Comparison of ENCODE assay signal across 1 cellular context in the genomic region with DNA sequence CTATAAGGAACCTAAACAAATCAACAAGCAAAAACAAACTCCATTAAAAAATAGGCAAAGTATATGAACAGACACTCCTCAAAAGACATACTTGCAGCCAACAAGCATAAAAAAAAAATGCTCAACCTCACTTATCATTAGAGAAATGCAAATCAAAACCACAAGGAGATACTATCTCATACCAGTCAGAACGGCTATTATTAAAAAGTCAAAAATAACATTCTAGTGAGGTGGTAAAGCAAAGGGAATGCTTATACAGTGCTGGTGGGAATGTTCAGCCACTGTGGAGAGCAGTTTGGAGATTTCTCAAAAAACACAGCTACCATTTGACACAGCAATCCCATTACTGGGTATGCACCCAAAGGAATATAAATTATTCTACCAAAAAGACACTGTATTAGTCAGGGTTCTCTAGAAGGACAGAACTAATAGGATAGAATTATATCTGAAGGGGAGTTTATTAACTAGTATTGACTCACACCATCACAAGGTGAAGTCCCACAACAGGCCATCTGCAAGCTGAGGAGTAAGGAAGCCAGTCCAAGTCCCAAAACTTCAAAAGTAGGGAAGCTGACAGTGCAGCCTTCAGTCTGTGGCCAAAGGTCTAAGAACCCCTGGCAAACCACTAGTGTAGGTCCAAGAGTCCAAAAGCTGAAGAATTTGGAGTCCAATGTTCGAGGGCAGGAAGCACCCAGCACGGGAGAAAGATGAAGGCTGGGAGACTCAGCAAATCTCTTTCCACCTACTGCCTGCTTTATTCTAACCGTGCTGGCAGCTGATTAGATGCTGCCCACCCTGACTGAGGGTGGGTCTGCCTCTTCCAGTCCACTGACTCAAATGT.
TF ChIP-seq lines count a peak whose summit lies in the region.

No MANE protein-coding gene starts in this region.

TF ChIP-seq in IMR-90, 13 proteins besides CTCF, POLR2A, EP300 and RAD21 (continued from another document):
- TF ChIP-seq, protein P1, sequence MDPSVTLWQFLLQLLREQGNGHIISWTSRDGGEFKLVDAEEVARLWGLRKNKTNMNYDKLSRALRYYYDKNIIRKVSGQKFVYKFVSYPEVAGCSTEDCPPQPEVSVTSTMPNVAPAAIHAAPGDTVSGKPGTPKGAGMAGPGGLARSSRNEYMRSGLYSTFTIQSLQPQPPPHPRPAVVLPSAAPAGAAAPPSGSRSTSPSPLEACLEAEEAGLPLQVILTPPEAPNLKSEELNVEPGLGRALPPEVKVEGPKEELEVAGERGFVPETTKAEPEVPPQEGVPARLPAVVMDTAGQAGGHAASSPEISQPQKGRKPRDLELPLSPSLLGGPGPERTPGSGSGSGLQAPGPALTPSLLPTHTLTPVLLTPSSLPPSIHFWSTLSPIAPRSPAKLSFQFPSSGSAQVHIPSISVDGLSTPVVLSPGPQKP (IDR thresholded peaks at IDR 0.05; ENCODE audit: borderline replicate concordance, low read depth, low read length): no peak
- TF ChIP-seq SMC3 (IDR thresholded peaks at IDR 0.05; ENCODE audit: low read depth, low read length) (no peak), RFX5 (IDR thresholded peaks at IDR 0.05; ENCODE audit: low read depth, low read length) (no peak), NFE2L2 (IDR thresholded peaks at IDR 0.05; ENCODE audit: low read depth, low read length) (no peak), CHD1 (IDR thresholded peaks at IDR 0.05; ENCODE audit: low read depth, low read length) (no peak)
